ENCODE assay signal across 15 cellular contexts in the genomic region with DNA sequence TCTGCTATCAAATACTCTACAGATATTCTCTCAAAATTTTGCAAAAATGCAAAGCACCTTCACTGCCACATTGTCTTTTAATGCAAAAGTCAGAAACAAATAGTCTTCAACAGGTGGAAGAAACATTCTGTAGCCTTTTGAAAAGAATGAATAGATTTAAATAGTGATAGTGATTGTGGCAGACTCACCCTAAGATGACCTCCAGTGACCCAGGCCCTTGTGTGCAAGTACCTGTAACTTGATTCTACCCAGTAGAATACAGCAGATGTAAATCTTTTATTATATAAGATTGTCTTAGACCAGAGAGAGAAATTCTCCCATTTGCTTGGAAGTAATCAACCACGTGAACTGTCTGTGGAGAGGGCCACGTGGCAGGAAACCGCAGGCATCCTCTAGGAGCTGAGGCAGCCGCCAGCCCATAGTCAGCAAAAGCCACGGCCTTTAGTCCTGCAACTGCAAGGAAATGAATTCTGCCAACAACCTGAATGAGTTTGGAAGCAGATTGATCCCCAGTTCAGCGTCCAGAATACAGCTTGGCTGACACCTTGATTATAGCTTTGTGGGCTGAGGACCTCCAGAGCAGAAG.
DNase-seq lines count a peak whose midpoint lies in the region; ATAC-seq and TF ChIP-seq lines count a peak whose summit lies in the region.
"Had no signal": no experiment of that assay in that cellular context is flagged by ENCODE, and none has a peak within 500 bp of the region (broad histone marks: within the 10 kb centered on the region; RNA-seq: fewer than 3 reads in every experiment).

No MANE protein-coding gene starts in this region.

- H3K9me3 ChIP-seq in tibial artery (no peaks in the 10 kb centered on the region), colonic mucosa (no peaks in the 10 kb centered on the region)
- H3K9me3 ChIP-seq: body of pancreas, gastroesophageal sphincter, pancreas had no signal

- intact Hi-C loops in left cardiac atrium (cut with DNase I) = no loop called here
- intact Hi-C loops in tibial artery (cut with DNase I; ENCODE audit: low total_unique reads) = no loop called here
- intact Hi-C loops in colonic mucosa (cut with DNase I) = no loop called here

- H3K4me1 ChIP-seq in tibial artery (peaks cover 0 to 22% (median 2%) of the 10 kb centered on the region in 4 donors), colonic mucosa (no peaks in the 10 kb centered on the region)
- H3K4me1 ChIP-seq: body of pancreas, pancreas had no signal

- no peak overlapping the region for H3K27ac ChIP-seq in tibial artery
- H3K27ac ChIP-seq in colonic mucosa = no peak overlapping the region
- H3K27ac ChIP-seq: body of pancreas, C4-2B, gastroesophageal sphincter, HL-60, pancreas, SK-N-MC had no signal

- DNase-seq in NCI-H2107 treated with DMSO at 0.1 percent for 48 hours (lab: John Stamatoyannopoulos, UW; ENCODE audit: unreplicated experiment) (peak; percentile 2), left cardiac atrium (no peak), tibial artery (peak; percentile 54 to 73), NCI-H526 (lab: John Stamatoyannopoulos, UW) (no peak), colonic mucosa (no peak), NCI-H1436 (lab: John Stamatoyannopoulos, UW) (no peak)
- DNase-seq: activated gamma-delta T cell treated with Interleukin-2 at 50 U/mL for 16 hours, EL had no signal

- H3K9ac ChIP-seq in colonic mucosa (ENCODE audit: low read depth in 2 of 2, low read length in 2 of 2) = no peak overlapping the region

- ATAC-seq in GM19351 (IDR thresholded peaks at IDR 0.05; ENCODE audit: unreplicated experiment) (peak; percentile 49), left cardiac atrium (peak; percentile 35 to 82)
- ATAC-seq: body of pancreas, gastroesophageal sphincter had no signal

- peaks cover 4 to 9% (median 9%) of the 10 kb centered on the region in 3 donors for H3K36me3 ChIP-seq in tibial artery
- H3K36me3 ChIP-seq in colonic mucosa = no peaks in the 10 kb centered on the region
- H3K36me3 ChIP-seq: pancreas had no signal

- TF ChIP-seq CTCF in tibial artery (IDR thresholded peaks at IDR 0.05) (no peak), colonic mucosa (IDR thresholded peaks at IDR 0.05) (no peak)

- H3K4me3 ChIP-seq in tibial artery = no peak overlapping the region
- no peak overlapping the region for H3K4me3 ChIP-seq in colonic mucosa
- H3K4me3 ChIP-seq: body of pancreas, gastroesophageal sphincter, pancreas, SK-N-MC had no signal

- H3K27me3 ChIP-seq in tibial artery = no peaks in the 10 kb centered on the region
- no peaks in the 10 kb centered on the region for H3K27me3 ChIP-seq in colonic mucosa
- H3K27me3 ChIP-seq: body of pancreas, gastroesophageal sphincter, pancreas had no signal

Comparison
In these comparisons a context has a peak if more than half of its experiments do, and no peak if none do; other contexts are left out.
1. DNase-seq: peak in NCI-H2107 treated with DMSO at 0.1 percent for 48 hours (single experiment) and tibial artery (2 of 2); none in left cardiac atrium (single experiment), NCI-H526 (0 of 2), colonic mucosa (single experiment) and NCI-H1436 (single experiment).